In the genomic region with DNA sequence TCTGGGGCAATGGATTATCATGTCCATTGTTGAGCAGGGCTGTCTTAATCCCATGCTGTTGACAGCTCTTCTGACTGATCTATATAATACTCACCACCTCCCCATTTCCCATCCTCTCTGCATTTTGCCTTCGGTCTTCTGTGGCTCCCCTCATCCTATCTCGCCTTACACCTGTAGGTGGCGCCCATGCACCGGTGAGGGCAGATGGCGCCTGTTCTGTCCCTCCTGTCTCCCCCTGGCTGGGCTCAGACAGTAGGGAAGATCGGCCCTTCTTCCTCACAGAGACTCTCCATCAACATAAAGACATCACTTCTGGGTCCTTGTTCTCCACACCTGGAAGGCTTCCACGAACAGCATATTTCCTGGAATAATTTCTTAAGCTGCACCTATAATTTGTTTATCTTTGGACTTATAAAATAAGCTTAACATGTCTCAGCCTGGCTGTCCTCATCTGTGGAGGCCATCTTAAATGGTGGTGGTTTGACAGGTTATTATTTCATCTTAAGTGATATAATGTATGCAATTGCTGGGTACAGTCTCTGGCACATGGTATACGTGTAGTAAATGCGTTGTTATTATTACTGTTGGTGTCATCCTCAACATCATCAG, we compare ENCODE assay signal across 8 cellular contexts.
A peak's percentile ranks its signal among the peaks of the same experiment; 100 is the strongest.
DNase-seq lines count a peak whose midpoint lies in the region; ATAC-seq and TF ChIP-seq lines count a peak whose summit lies in the region.

No MANE protein-coding gene starts in this region.

- ATAC-seq in GM21367 (IDR thresholded peaks at IDR 0.05; ENCODE audit: unreplicated experiment) (peak; percentile 96), HG03469 (IDR thresholded peaks at IDR 0.05; ENCODE audit: unreplicated experiment) (peak; percentile 86)

- in situ Hi-C loops in astrocyte of the spinal cord (cut with HindIII; ENCODE audit: low sequenced_read_pairs): no loop called here

- no peak overlapping the region for H3K4me3 ChIP-seq in astrocyte of the spinal cord (ENCODE audit: low read depth, low read length)

- peak; percentile 95 for TF ChIP-seq CTCF in astrocyte of the spinal cord (IDR thresholded peaks at IDR 0.05; ENCODE audit: low read depth, low read length)

- DNase-seq in GM03348 (ENCODE audit: low spot score): peak; percentile 86
- peak; percentile 27 for DNase-seq in NOMO-1 treated with DMSO at 0.1 percent for 48 hours (lab: John Stamatoyannopoulos, UW; ENCODE audit: unreplicated experiment)
- peak; percentile 63 for DNase-seq in astrocyte of the spinal cord (ENCODE audit: low read depth, low spot score)
- peak; percentile 66 for DNase-seq in iris pigment epithelial cell (ENCODE audit: low read depth)
- DNase-seq in stimulated activated CD4-positive, alpha-beta T cell treated with anti-CD3 and anti-CD28 coated beads, Interleukin-4, amount 100 ng/mL, for 48 hours (ENCODE audit: low read depth in 2 of 2): peak; percentile 36 to 49
- DNase-seq in effector CD8-positive, alpha-beta T cell (lab: John Stamatoyannopoulos, UW): no peak
